In genomic region chr16:3099395-3099731, GRCh38 we compare ENCODE assay signal across 1 cellular context.
TF ChIP-seq lines count a peak whose summit lies in the region.

No MANE protein-coding gene starts in this region.

TF ChIP-seq in GM12878, 131 proteins besides CTCF, POLR2A, EP300 and RAD21:
- no peak for TF ChIP-seq NFYA (IDR thresholded peaks at IDR 0.05; ENCODE audit: borderline replicate concordance, low read depth, low read length)
- TF ChIP-seq TCF7 (IDR thresholded peaks at IDR 0.05; ENCODE audit: borderline replicate concordance), result no peak
- TF ChIP-seq BHLHE40 (IDR thresholded peaks at IDR 0.05; ENCODE audit: borderline replicate concordance in 1 of 2, low read depth in 2 of 2, low read length in 1 of 2), result peak in 1 of 2 experiments; percentile 13; a peak in 1 of 4 replicates
- TF ChIP-seq POLR2AphosphoS2 (IDR thresholded peaks at IDR 0.05; ENCODE audit: low read depth, low read length), result no peak
- TF ChIP-seq SREBF1 (IDR thresholded peaks at IDR 0.05; ENCODE audit: low read length), result no peak
TF ChIP-seq in GM12878: peak in this region for 1.
